17 cellular contexts compared by ENCODE assay signal in the genomic region with DNA sequence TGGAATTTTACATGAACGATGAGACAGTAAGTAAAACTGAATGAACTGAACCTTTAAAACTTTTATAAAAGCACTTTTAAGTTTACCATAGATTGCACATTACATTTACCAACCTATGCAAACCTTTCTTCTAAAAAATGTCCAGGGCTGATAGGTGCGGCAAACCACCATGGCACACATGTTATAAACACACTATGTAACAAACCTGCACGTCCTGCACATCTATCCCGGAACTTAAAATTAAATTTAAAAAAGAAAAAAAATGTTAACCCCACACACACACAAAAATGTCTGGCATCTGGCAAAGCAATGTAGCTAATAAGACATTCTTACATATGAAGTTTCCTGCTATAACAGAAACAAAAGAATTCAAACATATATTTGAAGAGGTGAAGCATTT. TPM values are rescaled to one million over a fixed set of nuclear protein-coding genes. Genes with fewer than 3 reads are reported as not detected.
DNase-seq lines count a peak whose midpoint lies in the region; FAIRE-seq lines count a peak whose summit lies in the region.
"Had no signal": no experiment of that assay in that cellular context is flagged by ENCODE, and none has a peak within 500 bp of the region (broad histone marks: within the 10 kb centered on the region; RNA-seq: fewer than 3 reads in every experiment).

No MANE protein-coding gene starts in this region.

- H3K36me3 Mint-ChIP-seq in activated CD4-positive, alpha-beta memory T cell treated with anti-CD3 and anti-CD28 coated beads, Interleukin-2, amount 10 ng/mL, durations not matched to agents 7 days and 5 days (ENCODE audit: low read depth) = no peaks in the 10 kb centered on the region
- H3K36me3 Mint-ChIP-seq: activated naive CD8-positive, alpha-beta T cell had no signal

- H3K36me3 ChIP-seq in SK-N-MC (ENCODE audit: insufficient read depth, low read length) (no peaks in the 10 kb centered on the region), skeletal muscle tissue (ENCODE audit: control insufficient read depth in 3 of 3, insufficient read depth in 3 of 3, low read length in 3 of 3) (no peaks in the 10 kb centered on the region)

- H3K4me3 Mint-ChIP-seq in activated CD4-positive, alpha-beta memory T cell treated with anti-CD3 and anti-CD28 coated beads, Interleukin-2, amount 10 ng/mL, durations not matched to agents 7 days and 5 days = no peak overlapping the region
- H3K4me3 Mint-ChIP-seq: activated naive CD8-positive, alpha-beta T cell had no signal

- CTCF ChIA-PET in activated CD4-positive, alpha-beta memory T cell treated with anti-CD3 and anti-CD28 coated beads, Interleukin-2, amount 10 ng/mL, durations not matched to agents 7 days and 5 days (lab: Charles Lee) = no interaction called here

- DNase-seq in NOMO-1 treated with DMSO at 0.1 percent for 48 hours (lab: John Stamatoyannopoulos, UW; ENCODE audit: unreplicated experiment) (peak; percentile 46), NOMO-1 treated with dmso at 0.1 percent for 144 hours (lab: John Stamatoyannopoulos, UW; ENCODE audit: unreplicated experiment) (no peak), SK-N-MC (ENCODE audit: low read depth, low spot score) (no peak), putamen (ENCODE audit: low spot score) (no peak), NCI-H2029 (lab: John Stamatoyannopoulos, UW) (no peak)
- no peak for DNase-seq in activated CD4-positive, alpha-beta memory T cell treated with anti-CD3 and anti-CD28 coated beads, Interleukin-2, amount 10 ng/mL, durations not matched to agents 7 days and 5 days
- DNase-seq: 8988T; activated CD4-positive, alpha-beta T cell treated with anti-CD3 and anti-CD28 coated beads for 4 hours; CD4-positive, alpha-beta memory T cell; MM.1S; NCI-H2107; substantia nigra; T1000 had no signal

- peaks cover 53% of the 10 kb centered on the region for H3K27me3 Mint-ChIP-seq in activated CD4-positive, alpha-beta memory T cell treated with anti-CD3 and anti-CD28 coated beads, Interleukin-2, amount 10 ng/mL, durations not matched to agents 7 days and 5 days

- H3K4me3 ChIP-seq in SK-N-MC (peak overlapping the region; percentile 78), skeletal muscle tissue (ENCODE audit: low read length in 3 of 3) (peak overlapping the region; percentile 62 to 73 (median 70))

- H3K4me1 ChIP-seq in skeletal muscle tissue (ENCODE audit: control insufficient read depth in 3 of 3, insufficient read depth in 3 of 3, low read length in 3 of 3) = no peaks in the 10 kb centered on the region

- H3K27ac ChIP-seq in SK-N-MC (peak overlapping the region; percentile 68; the same call in 1 of the 2 replicates), skeletal muscle tissue (ENCODE audit: low read depth, low read length) (peak overlapping the region; percentile 68)

- H3K9me3 Mint-ChIP-seq in activated CD4-positive, alpha-beta memory T cell treated with anti-CD3 and anti-CD28 coated beads, Interleukin-2, amount 10 ng/mL, durations not matched to agents 7 days and 5 days = no peaks in the 10 kb centered on the region

- H3K4me1 Mint-ChIP-seq in activated CD4-positive, alpha-beta memory T cell treated with anti-CD3 and anti-CD28 coated beads, Interleukin-2, amount 10 ng/mL, durations not matched to agents 7 days and 5 days = peaks cover 2% of the 10 kb centered on the region

- no peaks in the 10 kb centered on the region for H3K27me3 ChIP-seq in skeletal muscle tissue (ENCODE audit: control insufficient read depth in 3 of 3, insufficient read depth in 3 of 3, low read length in 3 of 3)

- H3K27ac Mint-ChIP-seq in activated CD4-positive, alpha-beta memory T cell treated with anti-CD3 and anti-CD28 coated beads, Interleukin-2, amount 10 ng/mL, durations not matched to agents 7 days and 5 days = no peak overlapping the region
- H3K27ac Mint-ChIP-seq: activated naive CD8-positive, alpha-beta T cell; CD4-positive, alpha-beta memory T cell had no signal

- no peaks in the 10 kb centered on the region for H3K9me3 ChIP-seq in SK-N-MC (ENCODE audit: low read depth, low read length)
- no peaks in the 10 kb centered on the region for H3K9me3 ChIP-seq in skeletal muscle tissue (ENCODE audit: control insufficient read depth in 3 of 3, low read length in 3 of 3)

- H3K9ac ChIP-seq in SK-N-MC (ENCODE audit: insufficient read length) (peak overlapping the region; percentile 75), skeletal muscle tissue (ENCODE audit: low read depth in 1 of 3, low read length in 3 of 3) (peak overlapping the region; percentile 66 to 85 (median 81))

- FAIRE-seq in islet of Langerhans (lab: Jason Lieb, UNC) = peak; percentile 56

- POLR2A ChIA-PET in activated CD4-positive, alpha-beta memory T cell treated with anti-CD3 and anti-CD28 coated beads, Interleukin-2, amount 10 ng/mL, durations not matched to agents 7 days and 5 days (lab: Charles Lee) = no interaction called here

RNA-seq across cellular contexts. Expression of a gene that starts 0.6 kb away (rescaled TPM):
- not detected for total RNA-seq in skeletal muscle tissue
- total RNA-seq in activated CD4-positive, alpha-beta memory T cell treated with anti-CD3 and anti-CD28 coated beads, Interleukin-2, amount 10 ng/mL, durations not matched to agents 7 days and 5 days = not detected
- total RNA-seq: CD4-positive, alpha-beta memory T cell; Right ventricle myocardium inferior had no signal

RNA-seq across cellular contexts. Expression of a gene that starts 48.2 kb away (rescaled TPM):
- not detected for total RNA-seq in skeletal muscle tissue
- not detected for total RNA-seq in activated CD4-positive, alpha-beta memory T cell treated with anti-CD3 and anti-CD28 coated beads, Interleukin-2, amount 10 ng/mL, durations not matched to agents 7 days and 5 days
- total RNA-seq: CD4-positive, alpha-beta memory T cell; Right ventricle myocardium inferior had no signal
